8 cellular contexts compared by ENCODE assay signal in the genomic region with DNA sequence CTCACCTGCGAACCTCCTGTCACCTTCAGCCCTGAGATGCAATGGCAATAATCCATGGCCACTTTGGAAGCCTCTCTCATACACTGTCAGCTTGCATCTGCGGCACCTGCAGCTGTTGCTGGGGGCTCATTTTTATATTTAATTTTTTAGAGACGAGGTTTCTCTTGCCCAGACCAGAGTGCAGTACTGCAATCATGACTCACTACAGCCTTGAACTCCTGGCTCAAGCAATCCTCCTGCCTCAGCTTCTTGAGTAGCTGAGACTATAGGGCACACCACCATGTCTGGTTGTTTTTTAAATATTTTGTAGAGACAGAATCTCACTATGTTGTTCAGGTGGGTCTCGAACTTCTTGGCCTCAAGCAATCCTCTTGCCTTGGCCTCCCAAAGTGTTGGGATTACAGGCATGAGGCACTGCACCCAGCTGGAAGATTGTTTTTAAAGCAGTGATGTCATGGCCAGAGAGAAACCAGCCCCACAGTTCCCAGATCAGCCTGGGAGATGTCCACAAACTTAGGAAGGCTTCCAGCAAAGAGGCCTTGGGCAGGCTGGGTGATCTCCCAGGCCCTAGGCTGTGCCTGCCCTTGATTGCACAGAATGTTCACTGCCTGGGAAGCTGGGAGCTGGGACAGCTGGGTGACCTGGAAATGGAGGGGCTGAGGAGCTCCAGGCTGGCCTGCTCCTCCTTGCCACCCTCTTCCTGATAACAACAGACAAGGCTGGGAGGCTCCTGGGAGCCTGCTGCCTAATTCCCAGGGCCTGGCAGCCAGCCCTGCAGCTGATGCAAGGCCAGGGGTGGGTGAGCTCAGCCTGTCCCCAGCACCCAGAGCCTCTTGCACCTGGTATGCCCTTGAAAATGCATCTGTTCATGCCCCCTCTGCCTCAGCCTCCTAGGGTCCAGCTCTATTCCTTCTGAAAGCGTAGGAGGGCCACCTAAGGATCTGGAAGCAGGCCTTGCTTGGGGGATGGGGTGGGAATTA. TPM values are rescaled to one million over a fixed set of nuclear protein-coding genes. Genes with fewer than 3 reads are reported as not detected.
DNase-seq lines count a peak whose midpoint lies in the region; ATAC-seq, FAIRE-seq and TF ChIP-seq lines count a peak whose summit lies in the region.

No MANE protein-coding gene starts in this region.

- no peaks in the 10 kb centered on the region for H3K27me3 Mint-ChIP-seq in WTC11 (ENCODE audit: low read depth)
- H3K27me3 Mint-ChIP-seq in T-helper 2 cell treated with Interferon-gamma antibody and Interleukin-4, amounts not matched to agents 5 μg/mL and 100 μg/mL, for 36 hours (ENCODE audit: low read depth), result no peaks in the 10 kb centered on the region
- H3K27me3 Mint-ChIP-seq in activated CD8-positive, alpha-beta T cell treated with anti-CD3 and anti-CD28 coated beads, Interleukin-2, amount 10 ng/mL, durations not matched to agents 7 days and 5 days (ENCODE audit: low read depth), result peaks cover 2% of the 10 kb centered on the region

- peak overlapping the region; percentile 100 for H4K91ac ChIP-seq in IMR-90 (ENCODE audit: insufficient read depth, low read depth, low read length)

- no TSS peak for BruUV-seq in IMR-90 (replicated peaks; lab: Mats Ljungman, UMichigan)

- no peaks in the 10 kb centered on the region for H3K36me3 Mint-ChIP-seq in WTC11
- H3K36me3 Mint-ChIP-seq in T-helper 2 cell treated with Interferon-gamma antibody and Interleukin-4, amounts not matched to agents 5 μg/mL and 100 μg/mL, for 36 hours (ENCODE audit: low read depth), result no peaks in the 10 kb centered on the region
- no peaks in the 10 kb centered on the region for H3K36me3 Mint-ChIP-seq in activated CD8-positive, alpha-beta T cell treated with anti-CD3 and anti-CD28 coated beads, Interleukin-2, amount 10 ng/mL, durations not matched to agents 7 days and 5 days (ENCODE audit: low read depth)

- H3K9me1 ChIP-seq in IMR-90 (ENCODE audit: insufficient read depth, low read length), result peaks cover 31% of the 10 kb centered on the region

- POLR2A ChIA-PET in IMR-90 (lab: Charles Lee; ENCODE audit: unreplicated experiment) (interaction anchor here (1.0 to 1.3 kb wide), 2 partner anchors 12 to 95 kb away, joined by 3 read pairs; no protein-coding TSS in a partner anchor), WTC11 (lab: Charles Lee) (interaction anchor here (2.4 kb wide), 1 partner anchor 94 kb away, joined by 10 read pairs; a partner anchor contains a TSS), GM10248 (lab: Yijun Ruan, JAX) (no interaction called here)
- POLR2A ChIA-PET in activated CD8-positive, alpha-beta T cell treated with anti-CD3 and anti-CD28 coated beads, Interleukin-2, amount 10 ng/mL, durations not matched to agents 7 days and 5 days (lab: Charles Lee), result interaction anchor here (0.9 kb wide), 1 partner anchor 93 kb away, joined by 4 read pairs; a partner anchor contains a TSS

- H3K27ac ChIP-seq in IMR-90 (ENCODE audit: insufficient read depth, low read length) (peak overlapping the region; percentile 84), kidney (ENCODE audit: low read depth in 2 of 2, low read length in 2 of 2) (no peak overlapping the region), tibial nerve (peak overlapping the region in 3 of 4 donors; percentile 12 to 55 (median 51))

- H3K9me3 Mint-ChIP-seq in WTC11, result no peaks in the 10 kb centered on the region
- H3K9me3 Mint-ChIP-seq in T-helper 2 cell treated with Interferon-gamma antibody and Interleukin-4, amounts not matched to agents 5 μg/mL and 100 μg/mL, for 36 hours, result no peaks in the 10 kb centered on the region
- H3K9me3 Mint-ChIP-seq in activated CD8-positive, alpha-beta T cell treated with anti-CD3 and anti-CD28 coated beads, Interleukin-2, amount 10 ng/mL, durations not matched to agents 7 days and 5 days (ENCODE audit: insufficient read depth), result no peaks in the 10 kb centered on the region

- H4K20me1 ChIP-seq in IMR-90 (ENCODE audit: insufficient read depth, low read length), result no peaks in the 10 kb centered on the region

- no peak for TF ChIP-seq RAD21 in IMR-90 (IDR thresholded peaks at IDR 0.05; ENCODE audit: low read length)

- peak overlapping the region; percentile 95 for H2AK9ac ChIP-seq in IMR-90 (replicated peaks; ENCODE audit: low read depth, low read length, poor library complexity)

- no peak overlapping the region for H3K4me2 ChIP-seq in IMR-90 (ENCODE audit: low read depth, low read length)

- FAIRE-seq in kidney (lab: Jason Lieb, UNC), result no peak

- intact Hi-C loops in IMR-90 (cut with micrococcal nuclease) (no loop called here), kidney (cut with DNase I) (no loop called here)

- peak overlapping the region; percentile 68 for H3K18ac ChIP-seq in IMR-90 (ENCODE audit: low read depth, low read length)

- H3K79me1 ChIP-seq in IMR-90 (ENCODE audit: low read depth in 1 of 2, low read length in 2 of 2), result 0 out of 4 replicates have a peak, but pooled peaks cover 0 to 8% of the 10 kb centered on the region in 2 experiments

- no peak overlapping the region for H3K27ac Mint-ChIP-seq in WTC11
- H3K27ac Mint-ChIP-seq in T-helper 2 cell treated with Interferon-gamma antibody and Interleukin-4, amounts not matched to agents 5 μg/mL and 100 μg/mL, for 36 hours, result no peak overlapping the region
- H3K27ac Mint-ChIP-seq in activated CD8-positive, alpha-beta T cell treated with anti-CD3 and anti-CD28 coated beads, Interleukin-2, amount 10 ng/mL, durations not matched to agents 7 days and 5 days, result no peak overlapping the region

- TF ChIP-seq POLR2A in IMR-90 (IDR thresholded peaks at IDR 0.05; ENCODE audit: low read depth, low read length) (no peak), tibial nerve (IDR thresholded peaks at IDR 0.05) (no peak)

- peak overlapping the region; percentile 97 for H3K14ac ChIP-seq in IMR-90 (replicated peaks; ENCODE audit: low read depth, low read length)

- TF ChIP-seq CTCF in IMR-90 (conservative IDR thresholded peaks at IDR 0.05; ENCODE audit: low read depth, low read length) (no peak), WTC11 (IDR thresholded peaks at IDR 0.05) (no peak), kidney (IDR thresholded peaks at IDR 0.05; ENCODE audit: borderline replicate concordance, extremely low read depth, insufficient read depth) (no peak), tibial nerve (IDR thresholded peaks at IDR 0.05) (no peak), GM10248 (IDR thresholded peaks at IDR 0.05; ENCODE audit: control extremely low read depth, extremely low read depth, low read depth, missing control alignments) (no peak)

- peaks cover 4% of the 10 kb centered on the region for H3K4me1 Mint-ChIP-seq in WTC11
- no peaks in the 10 kb centered on the region for H3K4me1 Mint-ChIP-seq in T-helper 2 cell treated with Interferon-gamma antibody and Interleukin-4, amounts not matched to agents 5 μg/mL and 100 μg/mL, for 36 hours (ENCODE audit: low read depth)
- peaks cover 7% of the 10 kb centered on the region for H3K4me1 Mint-ChIP-seq in activated CD8-positive, alpha-beta T cell treated with anti-CD3 and anti-CD28 coated beads, Interleukin-2, amount 10 ng/mL, durations not matched to agents 7 days and 5 days (ENCODE audit: low read depth)

- DNase-seq in IMR-90 (peak; percentile 84), WTC11 (ENCODE audit: low spot score) (no peak), kidney (peak; percentile 83), tibial nerve (ENCODE audit: low spot score in 2 of 2) (no peak), GM10248 (ENCODE audit: extremely low spot score) (no peak)
- DNase-seq in T-helper 2 cell treated with Interferon-gamma antibody and Interleukin-4, amounts not matched to agents 5 μg/mL and 100 μg/mL, for 36 hours (ENCODE audit: low spot score), result no peak
- DNase-seq in activated CD8-positive, alpha-beta T cell treated with anti-CD3 and anti-CD28 coated beads, Interleukin-2, amount 10 ng/mL, durations not matched to agents 7 days and 5 days, result no peak

- peak overlapping the region; percentile 82 to 98; a peak in 3 of 4 replicates for H4K8ac ChIP-seq in IMR-90 (ENCODE audit: low read depth in 2 of 2, low read length in 2 of 2)

- H3K9ac ChIP-seq in IMR-90 (ENCODE audit: low read depth, low read length) (peak overlapping the region; percentile 56), kidney (ENCODE audit: low read length in 2 of 2) (no peak overlapping the region)

- WGBS in IMR-90 (ENCODE audit: extremely low coverage in 2 of 2, insufficient read length in 1 of 2), 2 experiments, result no CpG with 5 or more reads among the region's 5 CpGs
- 91 to 92% methylated on average over 5 of the region's 5 CpGs for WGBS in tibial nerve, 2 donors

- H3K4me1 ChIP-seq in IMR-90 (ENCODE audit: control insufficient read depth, insufficient read depth, low read length) (peaks cover 24% of the 10 kb centered on the region), kidney (ENCODE audit: control insufficient read depth in 1 of 2, insufficient read depth in 1 of 2, low read depth in 1 of 2, low read length in 2 of 2) (no peaks in the 10 kb centered on the region), tibial nerve (peaks cover 0 to 7% (median 2%) of the 10 kb centered on the region in 4 donors)

- CTCF ChIA-PET in IMR-90 (lab: Yijun Ruan, JAX) (interaction anchor here (0.8 kb wide), 1 partner anchor 26 kb away, joined by 3 read pairs; no protein-coding TSS in a partner anchor), WTC11 (lab: Charles Lee) (interaction anchor here (1.2 to 1.9 kb wide), 2 partner anchors 8 to 10 kb away, joined by 3 to 6 read pairs; no protein-coding TSS in a partner anchor), GM10248 (lab: Yijun Ruan, JAX) (interaction anchor here (0.8 to 1.9 kb wide), 4 partner anchors 12 to 106 kb away, joined by 3 to 5 read pairs (median 3); no protein-coding TSS in a partner anchor)
- CTCF ChIA-PET in activated CD8-positive, alpha-beta T cell treated with anti-CD3 and anti-CD28 coated beads, Interleukin-2, amount 10 ng/mL, durations not matched to agents 7 days and 5 days (lab: Charles Lee), result no interaction called here

- peak overlapping the region; percentile 95 for H2BK20ac ChIP-seq in IMR-90 (ENCODE audit: low read depth, low read length)

- TF ChIP-seq EP300 in tibial nerve (IDR thresholded peaks at IDR 0.05), result no peak

- H3K27me3 ChIP-seq in IMR-90 (ENCODE audit: control insufficient read depth, insufficient read depth, low read length) (no peaks in the 10 kb centered on the region), tibial nerve (no peaks in the 10 kb centered on the region)

- H3K4me3 Mint-ChIP-seq in WTC11, result no peak overlapping the region
- H3K4me3 Mint-ChIP-seq in T-helper 2 cell treated with Interferon-gamma antibody and Interleukin-4, amounts not matched to agents 5 μg/mL and 100 μg/mL, for 36 hours, result no peak overlapping the region
- H3K4me3 Mint-ChIP-seq in activated CD8-positive, alpha-beta T cell treated with anti-CD3 and anti-CD28 coated beads, Interleukin-2, amount 10 ng/mL, durations not matched to agents 7 days and 5 days, result no peak overlapping the region

- H2AFZ ChIP-seq in IMR-90 (replicated peaks; ENCODE audit: low read length, poor library complexity), result peak overlapping the region; percentile 86

- dilution Hi-C loops in IMR-90 (cut with HindIII; ENCODE audit: low sequenced_read_pairs, unreplicated experiment), result no loop called here

- H3K36me3 ChIP-seq in IMR-90 (ENCODE audit: control insufficient read depth, insufficient read depth, low read length), result no peaks in the 10 kb centered on the region
- H3K36me3 ChIP-seq in kidney (ENCODE audit: control insufficient read depth in 1 of 2, insufficient read depth in 2 of 2, low read length in 2 of 2), result no peaks in the 10 kb centered on the region
- H3K36me3 ChIP-seq in tibial nerve, result no peaks in the 10 kb centered on the region

- H2BK120ac ChIP-seq in IMR-90 (ENCODE audit: low read depth, low read length), result peak overlapping the region; percentile 99

- peak; percentile 73 for ATAC-seq in IMR-90 (ENCODE audit: low read depth)
- ATAC-seq in WTC11, result no peak
- ATAC-seq in HG03342 (IDR thresholded peaks at IDR 0.05; ENCODE audit: unreplicated experiment), result no peak
- no peak for ATAC-seq in activated CD8-positive, alpha-beta T cell treated with anti-CD3 and anti-CD28 coated beads, Interleukin-2, amount 10 ng/mL, durations not matched to agents 7 days and 5 days

- peak overlapping the region; percentile 95 for H2AK5ac ChIP-seq in IMR-90 (ENCODE audit: low read depth, low read length)

- in situ Hi-C loops in IMR-90 (cut with MboI; ENCODE audit: low sequenced_read_pairs), result no loop called here

- H3K4ac ChIP-seq in IMR-90 (ENCODE audit: low read depth, low read length), result peak overlapping the region; percentile 99

- H3K9me3 ChIP-seq in IMR-90 (ENCODE audit: control insufficient read depth, insufficient read depth, low read length) (no peaks in the 10 kb centered on the region), kidney (ENCODE audit: control insufficient read depth in 1 of 2, low read length in 2 of 2) (no peaks in the 10 kb centered on the region), tibial nerve (no peaks in the 10 kb centered on the region)

- peak overlapping the region; percentile 88; the same call in 2 of the 3 replicates for H2BK15ac ChIP-seq in IMR-90 (ENCODE audit: low read depth, low read length)

- peak overlapping the region; percentile 98 for H3K23ac ChIP-seq in IMR-90 (ENCODE audit: low read depth, low read length)

- H2BK5ac ChIP-seq in IMR-90 (ENCODE audit: low read depth, low read length, poor library complexity, severe bottlenecking), result peak overlapping the region; percentile 68

- H3K4me3 ChIP-seq in IMR-90 (ENCODE audit: insufficient read depth, low read depth, low read length) (no peak overlapping the region), kidney (ENCODE audit: low read length in 2 of 2) (no peak overlapping the region), tibial nerve (no peak overlapping the region)

- H3K56ac ChIP-seq in IMR-90 (ENCODE audit: extremely low read depth, insufficient read depth, low read length), result peak overlapping the region; percentile 93; the same call in 1 of the 2 replicates

- H4K5ac ChIP-seq in IMR-90 (ENCODE audit: low read depth, low read length), result peak overlapping the region; percentile 39

RNA-seq across cellular contexts. Expression of a gene that starts 27.1 kb away (rescaled TPM):
- 0.36 TPM in 1 of 2 replicates, not detected in the other for total RNA-seq in IMR-90 (2012; rRNA removed)
- polyA plus RNA-seq in IMR-90 (2012; rRNA removed), result 0.32 and 0.37 TPM in 2 replicates
- polyA plus RNA-seq in IMR-90 (2012; cell fraction: cytosol; rRNA removed), result 0.16 TPM in 1 of 2 replicates, not detected in the other
- 1.0 and 1.2 TPM in 2 replicates for polyA plus RNA-seq in IMR-90 (2012; cell fraction: nucleus; rRNA removed; ENCODE audit: low replicate concordance)
- total RNA-seq in WTC11 (2021), result 0.50 to 1.2 TPM (median 0.94 TPM) in 3 replicates
- total RNA-seq in kidney, result 0.98 TPM
- 3.2 TPM for polyA plus RNA-seq in kidney (ENCODE audit: insufficient read depth, low read depth, low replicate concordance)
- 1 to 10 TPM in 1 of 4 donors, not detected in 3; 1.1 TPM for total RNA-seq in tibial nerve
- total RNA-seq in activated CD8-positive, alpha-beta T cell treated with anti-CD3 and anti-CD28 coated beads, Interleukin-2, amount 10 ng/mL, durations not matched to agents 7 days and 5 days, result under 1 TPM; 0.61 to 0.73 TPM

RNA-seq across cellular contexts. Expression of a gene that starts 35.4 kb away (rescaled TPM):
- total RNA-seq in IMR-90 (2012; rRNA removed) (53.3 and 79.9 TPM in 2 replicates), WTC11 (2021) (117 to 139 TPM (median 131 TPM) in 3 replicates), kidney (377 TPM), tibial nerve (10 to 100 TPM; 58.8 to 67.8 (median 67.7) TPM)
- polyA plus RNA-seq in IMR-90 (2012; rRNA removed) (98.3 and 122 TPM in 2 replicates), kidney (ENCODE audit: insufficient read depth, low read depth, low replicate concordance) (361 TPM)
- polyA plus RNA-seq in IMR-90 (2012; cell fraction: cytosol; rRNA removed), result 106 and 143 TPM in 2 replicates
- polyA plus RNA-seq in IMR-90 (2012; cell fraction: nucleus; rRNA removed; ENCODE audit: low replicate concordance), result 43.3 and 75.0 TPM in 2 replicates
- total RNA-seq in activated CD8-positive, alpha-beta T cell treated with anti-CD3 and anti-CD28 coated beads, Interleukin-2, amount 10 ng/mL, durations not matched to agents 7 days and 5 days, result 100 to 1,000 TPM; 282 to 288 TPM

Comparison
In these comparisons a context has a peak if more than half of its experiments do, and no peak if none do; other contexts are left out.
1. DNase-seq: peak in IMR-90 (single experiment) and kidney (single experiment); none in WTC11 (single experiment), tibial nerve (0 of 2), GM10248 (single experiment), T-helper 2 cell treated with Interferon-gamma antibody and Interleukin-4, amounts not matched to agents 5 μg/mL and 100 μg/mL, for 36 hours (single experiment) and activated CD8-positive, alpha-beta T cell treated with anti-CD3 and anti-CD28 coated beads, Interleukin-2, amount 10 ng/mL, durations not matched to agents 7 days and 5 days (single experiment).
2. H3K27ac ChIP-seq: peak in IMR-90 (single experiment) and tibial nerve (3 of 4); none in kidney (0 of 2).